ENCODE assay signal across 1 cellular context in genomic region chr9:2126331-2126789, GRCh38.
TF ChIP-seq lines count a peak whose summit lies in the region.

No MANE protein-coding gene starts in this region.

TF ChIP-seq in HepG2, 621 proteins besides CTCF, POLR2A, EP300 and RAD21 (continued from another document):
- TF ChIP-seq SKIL (CRISPR knock-in tag; IDR thresholded peaks at IDR 0.05; ENCODE audit: borderline replicate concordance) (no peak), CAMTA2 (CRISPR knock-in tag; IDR thresholded peaks at IDR 0.05; ENCODE audit: borderline replicate concordance) (no peak), ZBTB4 (CRISPR knock-in tag; IDR thresholded peaks at IDR 0.05; ENCODE audit: borderline replicate concordance) (no peak), CBX1 (IDR thresholded peaks at IDR 0.05; ENCODE audit: low read depth) (no peak), ZNF503 (CRISPR knock-in tag; IDR thresholded peaks at IDR 0.05) (no peak), EHMT2 (IDR thresholded peaks at IDR 0.05; ENCODE audit: borderline replicate concordance, low read depth, low read length) (no peak), ZFP36L2 (CRISPR knock-in tag; IDR thresholded peaks at IDR 0.05) (no peak), ZNF704 (CRISPR knock-in tag; IDR thresholded peaks at IDR 0.05; ENCODE audit: borderline replicate concordance) (no peak), ZNF275 (CRISPR knock-in tag; IDR thresholded peaks at IDR 0.05; ENCODE audit: borderline replicate concordance) (no peak), SALL2 (CRISPR knock-in tag; IDR thresholded peaks at IDR 0.05) (no peak)
